In the genomic region with DNA sequence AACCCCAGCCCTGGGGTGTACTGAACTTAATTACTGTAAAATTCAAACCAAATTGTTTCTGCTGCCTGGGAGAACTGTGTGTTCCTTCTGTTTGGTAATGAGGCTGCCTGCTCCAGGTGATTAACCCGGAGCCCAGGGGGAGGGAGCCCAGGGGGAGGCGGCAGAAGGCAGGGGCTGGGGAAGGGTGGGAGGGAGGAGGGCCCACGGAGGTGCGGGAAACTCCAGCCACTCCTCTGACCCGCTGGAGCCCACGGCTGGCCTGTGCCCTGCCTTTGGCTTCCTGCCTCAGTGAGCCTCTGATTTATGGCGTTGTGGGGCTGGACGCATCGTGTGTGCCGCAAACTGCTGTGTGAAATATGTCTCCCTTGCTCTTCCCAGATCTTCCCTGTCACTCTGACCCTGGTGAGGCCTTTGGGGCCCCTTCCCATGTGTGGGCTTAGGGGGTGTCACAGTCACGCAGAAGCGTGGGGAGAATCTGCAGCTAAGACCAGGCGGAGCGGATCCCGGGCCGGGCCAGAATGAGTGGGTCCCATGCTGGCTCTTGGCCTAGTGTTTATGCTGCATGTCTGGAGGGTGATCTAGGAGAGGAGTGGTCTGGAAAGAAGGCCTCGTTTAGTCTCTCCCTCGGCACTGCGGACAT, we compare ENCODE assay signal across 11 cellular contexts.
DNase-seq lines count a peak whose midpoint lies in the region; ATAC-seq and TF ChIP-seq lines count a peak whose summit lies in the region.
"Had no signal": no experiment of that assay in that cellular context is flagged by ENCODE, and none has a peak within 500 bp of the region (broad histone marks: within the 10 kb centered on the region; RNA-seq: fewer than 3 reads in every experiment).

No MANE protein-coding gene starts in this region.

- H3K9me3 Mint-ChIP-seq in chondrocyte (ENCODE audit: low read depth) = no peaks in the 10 kb centered on the region

- POLR2A ChIA-PET in IMR-90 (lab: Charles Lee; ENCODE audit: unreplicated experiment) = no interaction called here

- ATAC-seq in IMR-90 (ENCODE audit: low read depth) = no peak

- in situ Hi-C loops in IMR-90 (cut with MboI; ENCODE audit: low sequenced_read_pairs) = no loop called here

- no peak overlapping the region for H2BK15ac ChIP-seq in IMR-90 (ENCODE audit: low read depth, low read length)

- intact Hi-C loops in IMR-90 (cut with micrococcal nuclease) = no loop called here

- H3K14ac ChIP-seq in IMR-90 (replicated peaks; ENCODE audit: low read depth, low read length) = no peak overlapping the region

- H3K56ac ChIP-seq in IMR-90 (ENCODE audit: extremely low read depth, insufficient read depth, low read length) = no peak overlapping the region

- 0 out of 2 replicates have a peak overlapping the region, but pooled peaks have one; percentile 50 for H2AK5ac ChIP-seq in IMR-90 (ENCODE audit: low read depth, low read length)

- H3K9me3 ChIP-seq in IMR-90 (ENCODE audit: control insufficient read depth, insufficient read depth, low read length) = no peaks in the 10 kb centered on the region
- no peaks in the 10 kb centered on the region for H3K9me3 ChIP-seq in mesodermal cell (ENCODE audit: control insufficient read depth, low read length)
- H3K9me3 ChIP-seq in stomach smooth muscle (ENCODE audit: control insufficient read depth in 2 of 2, low read length in 2 of 2) = no peaks in the 10 kb centered on the region

- no TSS peak for BruUV-seq in IMR-90 (replicated peaks; lab: Mats Ljungman, UMichigan)

- no peak overlapping the region for H3K4me3 ChIP-seq in IMR-90 (ENCODE audit: insufficient read depth, low read depth, low read length)
- H3K4me3 ChIP-seq in mesodermal cell (ENCODE audit: extremely low read depth, insufficient read depth, low read length, poor library complexity, severe bottlenecking) = no peak overlapping the region
- H3K4me3 ChIP-seq in stomach smooth muscle (ENCODE audit: low read length in 2 of 2) = no peak overlapping the region
- H3K4me3 ChIP-seq: PC-9 had no signal

- H3K79me1 ChIP-seq in IMR-90 (ENCODE audit: low read depth in 1 of 2, low read length in 2 of 2) = peaks cover 3 to 17% of the 10 kb centered on the region in 2 experiments; a peak in 2 of 4 replicates

- no peak overlapping the region for H2BK120ac ChIP-seq in IMR-90 (ENCODE audit: low read depth, low read length)

- 68% methylated on average over 6 of the region's 19 CpGs; no CpG with 5 or more reads in 1 of the 2 experiments for WGBS in IMR-90 (ENCODE audit: extremely low coverage in 2 of 2, insufficient read length in 1 of 2), 2 experiments
- WGBS in mesodermal cell (ENCODE audit: insufficient coverage in 2 of 2), 2 experiments = 80 to 90% methylated on average over 14 to 18 of the region's 19 CpGs

- H3K4me2 ChIP-seq in IMR-90 (ENCODE audit: low read depth, low read length) = no peak overlapping the region
- H3K4me2 ChIP-seq: PC-9 had no signal

- dilution Hi-C loops in IMR-90 (cut with HindIII; ENCODE audit: low sequenced_read_pairs, unreplicated experiment) = no loop called here

- H3K23ac ChIP-seq in IMR-90 (ENCODE audit: low read depth, low read length) = no peak overlapping the region

- H2BK5ac ChIP-seq in IMR-90 (ENCODE audit: low read depth, low read length, poor library complexity, severe bottlenecking) = no peak overlapping the region

- H3K9me1 ChIP-seq in IMR-90 (ENCODE audit: insufficient read depth, low read length) = no peaks in the 10 kb centered on the region

- H3K36me3 Mint-ChIP-seq in chondrocyte (ENCODE audit: low read depth) = peaks cover 8% of the 10 kb centered on the region

- no peak overlapping the region for H4K91ac ChIP-seq in IMR-90 (ENCODE audit: insufficient read depth, low read depth, low read length)

- H4K8ac ChIP-seq in IMR-90 (ENCODE audit: low read depth in 2 of 2, low read length in 2 of 2) = no peak overlapping the region

- no peak overlapping the region for H2AK9ac ChIP-seq in IMR-90 (replicated peaks; ENCODE audit: low read depth, low read length, poor library complexity)

- H3K9ac ChIP-seq in IMR-90 (ENCODE audit: low read depth, low read length) (no peak overlapping the region), stomach smooth muscle (ENCODE audit: low read length in 2 of 2) (no peak overlapping the region)

- H3K27me3 Mint-ChIP-seq in chondrocyte (ENCODE audit: low read depth) = no peaks in the 10 kb centered on the region

- TF ChIP-seq POLR2A in IMR-90 (IDR thresholded peaks at IDR 0.05; ENCODE audit: low read depth, low read length) = no peak

- TF ChIP-seq CTCF in IMR-90 (conservative IDR thresholded peaks at IDR 0.05; ENCODE audit: low read depth, low read length) (no peak), chondrocyte (IDR thresholded peaks at IDR 0.05) (no peak)

- H3K27me3 ChIP-seq in IMR-90 (ENCODE audit: control insufficient read depth, insufficient read depth, low read length) (no peaks in the 10 kb centered on the region), stomach smooth muscle (ENCODE audit: control insufficient read depth in 1 of 2, insufficient read depth in 2 of 2, low read length in 2 of 2) (no peaks in the 10 kb centered on the region)

- H3K4me1 Mint-ChIP-seq in chondrocyte (ENCODE audit: low read depth) = peaks cover 26% of the 10 kb centered on the region

- no peak for DNase-seq in IMR-90
- no peak for DNase-seq in chondrocyte (ENCODE audit: low spot score)
- DNase-seq in activated T-cell treated with anti-CD3 and anti-CD28 coated beads, Interleukin-2, amount 50 U/mL, for 48 hours = no peak
- DNase-seq in stimulated activated naive CD4-positive, alpha-beta T cell (lab: John Stamatoyannopoulos, UW) = no peak
- DNase-seq in stimulated activated CD4-positive, alpha-beta T cell treated with anti-CD3 and anti-CD28 coated beads, Interleukin-4, amount 100 ng/mL, for 1 hour = no peak
- no peak for DNase-seq in NCI-H2196 (lab: John Stamatoyannopoulos, UW; ENCODE audit: unreplicated experiment)
- DNase-seq: activated T-cell treated with anti-CD3 and anti-CD28 coated beads for 4 hours, NCI-H1048, PC-9 had no signal

- H3K4me1 ChIP-seq in IMR-90 (ENCODE audit: control insufficient read depth, insufficient read depth, low read length) (no peaks in the 10 kb centered on the region; the same call in 1 of the 2 replicates), mesodermal cell (ENCODE audit: control insufficient read depth, insufficient read depth, low read length, poor library complexity, severe bottlenecking) (peaks cover 11% of the 10 kb centered on the region), stomach smooth muscle (ENCODE audit: control insufficient read depth, insufficient read depth, low read length) (peaks cover 19% of the 10 kb centered on the region)

- H2BK20ac ChIP-seq in IMR-90 (ENCODE audit: low read depth, low read length) = no peak overlapping the region

- H3K27ac Mint-ChIP-seq in chondrocyte (ENCODE audit: unreplicated experiment) = peak overlapping the region; percentile 89

- H4K20me1 ChIP-seq in IMR-90 (ENCODE audit: insufficient read depth, low read length) = peaks cover 26% of the 10 kb centered on the region

- H3K27ac ChIP-seq in IMR-90 (ENCODE audit: insufficient read depth, low read length) (no peak overlapping the region), mesodermal cell (ENCODE audit: low read depth, low read length, severe bottlenecking) (peak overlapping the region; percentile 76), stomach smooth muscle (ENCODE audit: low read length) (peak overlapping the region; percentile 55)
- H3K27ac ChIP-seq: PC-9 had no signal

- no peak overlapping the region for H3K18ac ChIP-seq in IMR-90 (ENCODE audit: low read depth, low read length)

- CTCF ChIA-PET in IMR-90 (lab: Yijun Ruan, JAX) = no interaction called here

- peaks cover 31% of the 10 kb centered on the region for H3K36me3 ChIP-seq in IMR-90 (ENCODE audit: control insufficient read depth, insufficient read depth, low read length)
- H3K36me3 ChIP-seq in mesodermal cell (ENCODE audit: control insufficient read depth, insufficient read depth, low read length) = peaks cover 36% of the 10 kb centered on the region
- peaks cover 10% of the 10 kb centered on the region in 2 donors for H3K36me3 ChIP-seq in stomach smooth muscle (ENCODE audit: control insufficient read depth in 2 of 2, insufficient read depth in 2 of 2, low read length in 2 of 2)

- no peak overlapping the region for H4K5ac ChIP-seq in IMR-90 (ENCODE audit: low read depth, low read length)

- H3K4me3 Mint-ChIP-seq in chondrocyte (ENCODE audit: unreplicated experiment) = no peak overlapping the region

- no peak for TF ChIP-seq RAD21 in IMR-90 (IDR thresholded peaks at IDR 0.05; ENCODE audit: low read length)

- no peak overlapping the region for H3K4ac ChIP-seq in IMR-90 (ENCODE audit: low read depth, low read length)

- H2AFZ ChIP-seq in IMR-90 (replicated peaks; ENCODE audit: low read length, poor library complexity) = no peak overlapping the region
- H2AFZ ChIP-seq: PC-9 had no signal

TF ChIP-seq in IMR-90, 13 proteins besides CTCF, POLR2A, EP300 and RAD21 (continues in another document):
- TF ChIP-seq USF2 (IDR thresholded peaks at IDR 0.05; ENCODE audit: low read depth, low read length) (no peak), BHLHE40 (IDR thresholded peaks at IDR 0.05; ENCODE audit: low read depth, low read length) (no peak), MAZ (IDR thresholded peaks at IDR 0.05; ENCODE audit: borderline replicate concordance, low read depth, low read length) (no peak), SMC3 (IDR thresholded peaks at IDR 0.05; ENCODE audit: low read depth, low read length) (no peak), FOS (IDR thresholded peaks at IDR 0.05; ENCODE audit: low read depth, low read length) (no peak), MAFK (IDR thresholded peaks at IDR 0.05; ENCODE audit: low read depth, low read length) (no peak), CHD1 (IDR thresholded peaks at IDR 0.05; ENCODE audit: low read depth, low read length) (no peak), RCOR1 (IDR thresholded peaks at IDR 0.05; ENCODE audit: insufficient replicate concordance, low read length) (no peak)
- TF ChIP-seq, protein P1, sequence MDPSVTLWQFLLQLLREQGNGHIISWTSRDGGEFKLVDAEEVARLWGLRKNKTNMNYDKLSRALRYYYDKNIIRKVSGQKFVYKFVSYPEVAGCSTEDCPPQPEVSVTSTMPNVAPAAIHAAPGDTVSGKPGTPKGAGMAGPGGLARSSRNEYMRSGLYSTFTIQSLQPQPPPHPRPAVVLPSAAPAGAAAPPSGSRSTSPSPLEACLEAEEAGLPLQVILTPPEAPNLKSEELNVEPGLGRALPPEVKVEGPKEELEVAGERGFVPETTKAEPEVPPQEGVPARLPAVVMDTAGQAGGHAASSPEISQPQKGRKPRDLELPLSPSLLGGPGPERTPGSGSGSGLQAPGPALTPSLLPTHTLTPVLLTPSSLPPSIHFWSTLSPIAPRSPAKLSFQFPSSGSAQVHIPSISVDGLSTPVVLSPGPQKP (IDR thresholded peaks at IDR 0.05; ENCODE audit: borderline replicate concordance, low read depth, low read length) = no peak
